12 cellular contexts compared by ENCODE assay signal in genomic region chr7:49774459-49775064, GRCh38. TPM values are rescaled to one million over a fixed set of nuclear protein-coding genes. Genes with fewer than 3 reads are reported as not detected.
DNase-seq lines count a peak whose midpoint lies in the region; ATAC-seq and TF ChIP-seq lines count a peak whose summit lies in the region.
"Had no signal": no experiment of that assay in that cellular context is flagged by ENCODE, and none has a peak within 500 bp of the region (broad histone marks: within the 10 kb centered on the region; RNA-seq: fewer than 3 reads in every experiment).

No MANE protein-coding gene starts in this region.

- CTCF ChIA-PET in A673 (lab: Charles Lee) = no interaction called here

- H3K9me3 ChIP-seq in heart right ventricle = no peaks in the 10 kb centered on the region
- no peaks in the 10 kb centered on the region for H3K9me3 ChIP-seq in aorta (ENCODE audit: control insufficient read depth, low read length)
- peaks cover 3% of the 10 kb centered on the region for H3K9me3 ChIP-seq in A673 (ENCODE audit: low read depth, low read length, poor library complexity, severe bottlenecking)

- peaks cover 0 to 63% (median 21%) of the 10 kb centered on the region in 9 donors for H3K4me1 ChIP-seq in heart right ventricle
- no peaks in the 10 kb centered on the region for H3K4me1 ChIP-seq in aorta (ENCODE audit: control insufficient read depth in 1 of 2, insufficient read depth in 2 of 2, low read length in 2 of 2)
- no peaks in the 10 kb centered on the region for H3K4me1 ChIP-seq in A673 (ENCODE audit: insufficient read depth, low read length, poor library complexity, severe bottlenecking)

- H3K27me3 ChIP-seq in heart right ventricle = peaks cover 0 to 75% (median 35%) of the 10 kb centered on the region in 7 donors
- no peaks in the 10 kb centered on the region for H3K27me3 ChIP-seq in aorta (ENCODE audit: control insufficient read depth in 1 of 2, insufficient read depth in 2 of 2, low read length in 1 of 2)
- peaks cover 29% of the 10 kb centered on the region for H3K27me3 ChIP-seq in A673 (replicated peaks; ENCODE audit: insufficient read depth, low read depth, low read length, poor library complexity)

- TF ChIP-seq CTCF in heart right ventricle (IDR thresholded peaks at IDR 0.05) (no peak), omental fat pad (IDR thresholded peaks at IDR 0.05) (no peak), A673 (conservative IDR thresholded peaks at IDR 0.05; ENCODE audit: low read depth, low read length) (no peak)

- 0 to 1% methylated on average over 36 of the region's 36 CpGs for WGBS in heart right ventricle, 2 donors
- WGBS in aorta, 2 donors = 1% methylated on average over 36 of the region's 36 CpGs

- POLR2A ChIA-PET in A673 (lab: Charles Lee; ENCODE audit: low non-redundant PET) = no interaction called here

- BruUV-seq in A673 (replicated peaks; lab: Mats Ljungman, UMichigan) = no TSS peak

- H3K27ac ChIP-seq in heart right ventricle (peak overlapping the region; percentile 67 to 96 (median 84)), aorta (ENCODE audit: low read depth in 1 of 2, low read length in 2 of 2) (no peak overlapping the region), A673 (ENCODE audit: low read depth, low read length, poor library complexity, severe bottlenecking) (no peak overlapping the region)

- H3K36me3 ChIP-seq in heart right ventricle (no peaks in the 10 kb centered on the region), aorta (ENCODE audit: control insufficient read depth in 1 of 2, insufficient read depth in 2 of 2, low read length in 1 of 2) (no peaks in the 10 kb centered on the region), A673 (ENCODE audit: insufficient read depth, low read length, poor library complexity, severe bottlenecking) (no peaks in the 10 kb centered on the region)

- DNase-seq in Right ventricle myocardium inferior (ENCODE audit: missing footprints) = peak; percentile 69
- no peak for DNase-seq in cardiac septum (ENCODE audit: low spot score)
- peak; percentile 9 to 46 for DNase-seq in heart right ventricle
- DNase-seq in omental fat pad (ENCODE audit: low spot score) = no peak
- peak in 1 of 2 donors; percentile 48 for DNase-seq in aorta
- no peak for DNase-seq in NCI-H2171 (lab: John Stamatoyannopoulos, UW)
- DNase-seq in A673 (ENCODE audit: low spot score) = no peak
- DNase-seq: activated T-cell treated with anti-CD3 and anti-CD28 coated beads, Interleukin-2, amount 50 U/mL, for 24 hours; NCI-H2171 treated with DMSO at 0.1 percent for 48 hours; stimulated activated CD4-positive, alpha-beta T cell treated with anti-CD3 and anti-CD28 coated beads, Interleukin-1b, Interleukin-23, amount 100 ng/mL, for 48 hours had no signal

- H3K4me3 ChIP-seq in heart right ventricle (peak overlapping the region; percentile 45 to 72 (median 60)), aorta (ENCODE audit: low read length in 2 of 2) (peak overlapping the region; percentile 9 to 61), A673 (ENCODE audit: low read depth, low read length, poor library complexity, severe bottlenecking) (no peak overlapping the region)

- peak; percentile 36 for ATAC-seq in Right ventricle myocardium inferior
- peak; percentile 17 to 65 (median 41) for ATAC-seq in heart right ventricle
- peak; percentile 43 for ATAC-seq in omental fat pad (ENCODE audit: low FRiP score)
- ATAC-seq in aorta (ENCODE audit: low FRiP score) = no peak
- no peak for ATAC-seq in GM21786 (IDR thresholded peaks at IDR 0.05; ENCODE audit: unreplicated experiment)

- intact Hi-C loops in Right ventricle myocardium inferior (cut with DNase I) = loop anchor here (5.0 kb wide), 2 partner anchors 67 to 292 kb away; no protein-coding TSS in a partner anchor
- intact Hi-C loops in cardiac septum (cut with DNase I) = loop anchor here (5.0 kb wide), 3 partner anchors 78 to 292 kb away; no protein-coding TSS in a partner anchor
- intact Hi-C loops in heart right ventricle (cut with DNase I) = loop anchor here in 6 of 10 donors (2.0 to 10.0 kb wide), 5 partner anchors 67 to 292 kb away; no protein-coding TSS in a partner anchor
- intact Hi-C loops in aorta (cut with DNase I) = no loop called here
- intact Hi-C loops in A673 (cut with micrococcal nuclease; ENCODE audit: unreplicated experiment) = no loop called here

RNA-seq across cellular contexts. Expression of gene VWC2, which starts 1.1 kb away (rescaled TPM):
- total RNA-seq in Right ventricle myocardium inferior = 8.0 TPM
- 8.2 TPM for total RNA-seq in cardiac septum
- total RNA-seq in heart right ventricle = 10 to 100 TPM in 1 of 10 donors, 1 to 10 TPM in 9; 3.9 to 12.9 (median 8.9) TPM
- polyA plus RNA-seq in heart right ventricle = 1 to 10 TPM; 2.1 to 2.5 TPM
- total RNA-seq in omental fat pad = under 1 TPM in 3 of 4 donors, not detected in 1; under 0.01 to 0.16 (median 0.06) TPM
- not detected for total RNA-seq in aorta
- polyA plus RNA-seq in aorta = under 1 TPM in 1 of 2 donors, not detected in 1; 0.03 TPM
- total RNA-seq in A673 (2021) = not detected in 2 replicates
- total RNA-seq: T-helper 1 cell treated with Interleukin-12 subunit alpha and Interleukin-12 subunit beta and Interleukin-4 antibody, amounts not matched to agents 30 ng/mL and 1 ng/mL, for 36 hours had no signal

Comparison
In these comparisons a context has a peak if more than half of its experiments do, and no peak if none do; other contexts are left out.
1. DNase-seq: peak in Right ventricle myocardium inferior (single experiment) and heart right ventricle (2 of 2); none in cardiac septum (single experiment), omental fat pad (single experiment), NCI-H2171 (single experiment) and A673 (single experiment).
2. ATAC-seq: peak in Right ventricle myocardium inferior (single experiment), heart right ventricle (8 of 8) and omental fat pad (single experiment); none in aorta (single experiment) and GM21786 (single experiment).
3. H3K27ac ChIP-seq: peak in heart right ventricle (10 of 10); none in aorta (0 of 2) and A673 (single experiment).
4. intact Hi-C loops: an anchor here in Right ventricle myocardium inferior (5.0 kb wide), cardiac septum (5.0 kb wide) and heart right ventricle (2.0 to 10.0 kb wide); none called in aorta and A673.